In genomic region chr1:118995312-118996016, GRCh38 we compare ENCODE assay signal across 29 cellular contexts. TPM values are rescaled to one million over a fixed set of nuclear protein-coding genes. Genes with fewer than 3 reads are reported as not detected.
"Had no signal": no experiment of that assay in that cellular context is flagged by ENCODE, and none has a peak within 500 bp of the region (broad histone marks: within the 10 kb centered on the region; RNA-seq: fewer than 3 reads in every experiment).

No MANE protein-coding gene starts in this region.

- DNase-seq: activated CD4-positive, alpha-beta T cell treated with anti-CD3 and anti-CD28 coated beads, Interleukin-2, amount 50 U/mL, for 1 hour; activated CD8-positive, alpha-beta T cell treated with anti-CD3 and anti-CD28 coated beads, Interleukin-2, amount 10 ng/mL, durations not matched to agents 7 days and 5 days; activated effector memory CD4-positive, alpha-beta T cell treated with anti-CD3 and anti-CD28 coated beads, Interleukin-2, amount 50 U/mL, for 16 hours; activated naive CD4-positive, alpha-beta T cell treated with anti-CD3 and anti-CD28 coated beads for 36 hours; activated naive CD8-positive, alpha-beta T cell treated with anti-CD3 and anti-CD28 coated beads for 36 hours; adrenal gland; aorta; body of pancreas; effector CD8-positive, alpha-beta T cell; esophagus squamous epithelium; foreskin melanocyte; left ventricle myocardium superior; naive B cell; ovary; stimulated activated CD4-positive, alpha-beta T cell treated with anti-CD3 and anti-CD28 coated beads, Interleukin-12 subunit alpha, Interleukin-12 subunit beta, amount 100 ng/mL, for 4 hours; stimulated activated CD4-positive, alpha-beta T cell treated with anti-CD3 and anti-CD28 coated beads, Interleukin-4, amount 100 ng/mL, for 1 hour; substantia nigra; T-helper 9 cell had no signal

- H3K9me3 ChIP-seq: adrenal gland, body of pancreas, esophagus squamous epithelium, ovary, vagina had no signal

- H3K36me3 ChIP-seq: adrenal gland, esophagus squamous epithelium, ovary, vagina had no signal

- H3K4me3 Mint-ChIP-seq: activated CD8-positive, alpha-beta T cell treated with anti-CD3 and anti-CD28 coated beads, Interleukin-2, amount 10 ng/mL, durations not matched to agents 7 days and 5 days; activated naive CD4-positive, alpha-beta T cell treated with anti-CD3 and anti-CD28 coated beads for 36 hours; activated naive CD8-positive, alpha-beta T cell treated with anti-CD3 and anti-CD28 coated beads for 36 hours; activated T-helper 1 cell treated with anti-CD3 and anti-CD28 coated beads, Interleukin-12 subunit alpha, Interleukin-12 subunit beta, Interleukin-2, Interleukin-4 antibody, amounts not matched to agents 30 ng/mL and 10 ng/mL and 1 ng/mL, durations not matched to agents 14 hours and 24 hours and 36 hours; stimulated activated naive CD8-positive, alpha-beta T cell treated with anti-CD3 and anti-CD28 coated beads, Interleukin-15, Interleukin-2, amounts not matched to agents 100 ng/mL and 50 ng/mL, for 24 hours; T-helper 1 cell treated with Interleukin-12 subunit alpha and Interleukin-12 subunit beta and Interleukin-4 antibody, amounts not matched to agents 30 μg/mL and 1 μg/mL, for 36 hours; type B pancreatic cell; WTC11 had no signal

- H3K27me3 ChIP-seq: ovary had no signal

- H3K27ac Mint-ChIP-seq: activated CD8-positive, alpha-beta T cell treated with anti-CD3 and anti-CD28 coated beads, Interleukin-2, amount 10 ng/mL, durations not matched to agents 7 days and 5 days; activated naive CD4-positive, alpha-beta T cell treated with anti-CD3 and anti-CD28 coated beads for 36 hours; activated naive CD8-positive, alpha-beta T cell treated with anti-CD3 and anti-CD28 coated beads for 36 hours; activated T-helper 1 cell treated with anti-CD3 and anti-CD28 coated beads, Interleukin-12 subunit alpha, Interleukin-12 subunit beta, Interleukin-2, Interleukin-4 antibody, amounts not matched to agents 30 ng/mL and 10 ng/mL and 1 ng/mL, durations not matched to agents 14 hours and 24 hours and 36 hours; naive B cell; progenitor cell of endocrine pancreas; stimulated activated naive CD8-positive, alpha-beta T cell treated with anti-CD3 and anti-CD28 coated beads, Interleukin-15, Interleukin-2, amounts not matched to agents 100 ng/mL and 50 ng/mL, for 24 hours; T-helper 1 cell treated with Interleukin-12 subunit alpha and Interleukin-12 subunit beta and Interleukin-4 antibody, amounts not matched to agents 30 μg/mL and 1 μg/mL, for 36 hours; type B pancreatic cell; WTC11 had no signal

- H3K36me3 Mint-ChIP-seq: WTC11 had no signal

- ATAC-seq: activated CD8-positive, alpha-beta T cell treated with anti-CD3 and anti-CD28 coated beads, Interleukin-2, amount 10 ng/mL, durations not matched to agents 7 days and 5 days; body of pancreas; left ventricle myocardium superior; sciatic nerve; WTC11 had no signal

- H3K27ac ChIP-seq: adrenal gland, body of pancreas, epithelial cell of prostate, esophagus squamous epithelium, ovary, skin epidermis, vagina had no signal

- H3K9me3 Mint-ChIP-seq: activated naive CD4-positive, alpha-beta T cell treated with anti-CD3 and anti-CD28 coated beads for 36 hours; WTC11 had no signal

- H3K4me3 ChIP-seq: adrenal gland, body of pancreas, esophagus squamous epithelium, ovary, skin epidermis, vagina had no signal

RNA-seq across cellular contexts. Expression of gene TBX15, which starts 7.3 kb away (rescaled TPM):
- total RNA-seq: activated CD8-positive, alpha-beta T cell treated with anti-CD3 and anti-CD28 coated beads, Interleukin-2, amount 10 ng/mL, durations not matched to agents 7 days and 5 days; activated naive CD4-positive, alpha-beta T cell treated with anti-CD3 and anti-CD28 coated beads for 36 hours; activated naive CD8-positive, alpha-beta T cell treated with anti-CD3 and anti-CD28 coated beads for 36 hours; activated T-helper 1 cell treated with anti-CD3 and anti-CD28 coated beads, Interleukin-12 subunit alpha, Interleukin-12 subunit beta, Interleukin-2, Interleukin-4 antibody, amounts not matched to agents 30 ng/mL and 10 ng/mL and 1 ng/mL, durations not matched to agents 14 hours and 24 hours and 36 hours; body of pancreas; glomerular endothelial cell; progenitor cell of endocrine pancreas had no signal
